Comparison of ENCODE assay signal across 12 cellular contexts in genomic region chr3:13621381-13622221, GRCh38.
A peak's percentile ranks its signal among the peaks of the same experiment; 100 is the strongest.
DNase-seq lines count a peak whose midpoint lies in the region; ATAC-seq and TF ChIP-seq lines count a peak whose summit lies in the region.
"Had no signal": no experiment of that assay in that cellular context is flagged by ENCODE, and none has a peak within 500 bp of the region (broad histone marks: within the 10 kb centered on the region; RNA-seq: fewer than 3 reads in every experiment).

No MANE protein-coding gene starts in this region.

- H3K36me3 Mint-ChIP-seq in activated CD4-positive, alpha-beta T cell treated with anti-CD3 and anti-CD28 coated beads for 36 hours (ENCODE audit: low read depth): no peaks in the 10 kb centered on the region

- H3K27ac Mint-ChIP-seq in activated CD4-positive, alpha-beta T cell treated with anti-CD3 and anti-CD28 coated beads for 36 hours: peak overlapping the region; percentile 21

- intact Hi-C loops in activated CD4-positive, alpha-beta T cell treated with anti-CD3 and anti-CD28 coated beads for 36 hours (cut with DNase I, micrococcal nuclease): no loop called here

- H3K27me3 Mint-ChIP-seq in activated CD4-positive, alpha-beta T cell treated with anti-CD3 and anti-CD28 coated beads for 36 hours: no peaks in the 10 kb centered on the region

- H3K27ac ChIP-seq in foreskin keratinocyte: peak overlapping the region; percentile 80
- H3K27ac ChIP-seq: right atrium auricular region had no signal

- H3K4me1 Mint-ChIP-seq in activated CD4-positive, alpha-beta T cell treated with anti-CD3 and anti-CD28 coated beads for 36 hours: no peaks in the 10 kb centered on the region

- no peaks in the 10 kb centered on the region for H3K27me3 ChIP-seq in foreskin keratinocyte
- H3K27me3 ChIP-seq: right atrium auricular region had no signal

- H3K4me3 Mint-ChIP-seq in activated CD4-positive, alpha-beta T cell treated with anti-CD3 and anti-CD28 coated beads for 36 hours: peak overlapping the region; percentile 58

- ATAC-seq in activated CD4-positive, alpha-beta T cell treated with anti-CD3 and anti-CD28 coated beads for 36 hours: peak; percentile 78
- no peak for ATAC-seq in foreskin keratinocyte
- no peak for ATAC-seq in GM21423 (IDR thresholded peaks at IDR 0.05; ENCODE audit: unreplicated experiment)
- ATAC-seq in GM18858 (IDR thresholded peaks at IDR 0.05; ENCODE audit: unreplicated experiment): no peak

- DNase-seq in activated CD4-positive, alpha-beta T cell treated with anti-CD3 and anti-CD28 coated beads for 36 hours: peak; percentile 38
- DNase-seq in activated CD4-positive, alpha-beta T cell treated with anti-CD3 and anti-CD28 coated beads, Interleukin-2, amount 50 U/mL, for 4 hours: no peak
- DNase-seq in activated T-cell treated with anti-CD3 and anti-CD28 coated beads for 24 hours (ENCODE audit: low read depth) (peak; percentile 15), foreskin keratinocyte (no peak), NOMO-1 (lab: John Stamatoyannopoulos, UW; ENCODE audit: unreplicated experiment in 2 of 2) (no peak)
- DNase-seq in stimulated activated CD8-positive, alpha-beta memory T cell treated with anti-CD3 and anti-CD28 coated beads, Interleukin-7, amount 100 ng/mL, for 48 hours (ENCODE audit: extremely low read depth in 1 of 2, low read depth in 1 of 2): peak; percentile 16 to 24
- DNase-seq: hippocampal formation, midbrain, NCI-H226 had no signal

- peak; percentile 5 for TF ChIP-seq CTCF in foreskin keratinocyte (conservative IDR thresholded peaks at IDR 0.05)

- H3K9me3 Mint-ChIP-seq in activated CD4-positive, alpha-beta T cell treated with anti-CD3 and anti-CD28 coated beads for 36 hours (ENCODE audit: low read depth): no peaks in the 10 kb centered on the region

- H3K4me1 ChIP-seq in foreskin keratinocyte: peaks cover 12% of the 10 kb centered on the region

- POLR2A ChIA-PET in activated CD4-positive, alpha-beta T cell treated with anti-CD3 and anti-CD28 coated beads for 36 hours (lab: Charles Lee): no interaction called here

- CTCF ChIA-PET in activated CD4-positive, alpha-beta T cell treated with anti-CD3 and anti-CD28 coated beads for 36 hours (lab: Charles Lee): interaction anchor here (0.7 to 1.4 kb wide), 3 partner anchors 26 to 126 kb away, joined by 3 to 4 read pairs (median 4); no protein-coding TSS in a partner anchor

Comparison
In these comparisons a context has a peak if more than half of its experiments do, and no peak if none do; other contexts are left out.
1. DNase-seq: peak in activated CD4-positive, alpha-beta T cell treated with anti-CD3 and anti-CD28 coated beads for 36 hours (single experiment), activated T-cell treated with anti-CD3 and anti-CD28 coated beads for 24 hours (single experiment) and stimulated activated CD8-positive, alpha-beta memory T cell treated with anti-CD3 and anti-CD28 coated beads, Interleukin-7, amount 100 ng/mL, for 48 hours (2 of 2); none in activated CD4-positive, alpha-beta T cell treated with anti-CD3 and anti-CD28 coated beads, Interleukin-2, amount 50 U/mL, for 4 hours (0 of 2), foreskin keratinocyte (0 of 2) and NOMO-1 (0 of 2).